Comparison of ENCODE assay signal across 17 cellular contexts in genomic region chr19:33224694-33225457, GRCh38. TPM values are rescaled to one million over a fixed set of nuclear protein-coding genes. Genes with fewer than 3 reads are reported as not detected.
DNase-seq lines count a peak whose midpoint lies in the region; ATAC-seq lines count a peak whose summit lies in the region.
"Had no signal": no experiment of that assay in that cellular context is flagged by ENCODE, and none has a peak within 500 bp of the region (broad histone marks: within the 10 kb centered on the region; RNA-seq: fewer than 3 reads in every experiment).

No MANE protein-coding gene starts in this region.

- H3K27me3 ChIP-seq in iPS-18a (ENCODE audit: control insufficient read depth, insufficient read depth, low read length) = peaks cover 49% of the 10 kb centered on the region

- peaks cover 37% of the 10 kb centered on the region for H3K27me3 Mint-ChIP-seq in activated naive CD4-positive, alpha-beta T cell treated with anti-CD3 and anti-CD28 coated beads, Interleukin-2, amount 50 U/mL, for 24 hours
- H3K27me3 Mint-ChIP-seq in activated naive CD4-positive, alpha-beta T cell treated with anti-CD3 and anti-CD28 coated beads, Interleukin-2, amount 10 ng/mL, durations not matched to agents 7 days and 5 days = peaks cover 70% of the 10 kb centered on the region
- peaks cover 54 to 71% of the 10 kb centered on the region in 2 donors for H3K27me3 Mint-ChIP-seq in T-cell

- no peak overlapping the region for H3K27ac ChIP-seq in iPS-18a (ENCODE audit: low read length)

- no peak overlapping the region for H3K9ac ChIP-seq in iPS-18a (ENCODE audit: low read length)

- H3K4me1 Mint-ChIP-seq in activated naive CD4-positive, alpha-beta T cell treated with anti-CD3 and anti-CD28 coated beads, Interleukin-2, amount 50 U/mL, for 24 hours = peaks cover 11% of the 10 kb centered on the region
- H3K4me1 Mint-ChIP-seq in activated naive CD4-positive, alpha-beta T cell treated with anti-CD3 and anti-CD28 coated beads, Interleukin-2, amount 10 ng/mL, durations not matched to agents 7 days and 5 days = peaks cover 5% of the 10 kb centered on the region
- peaks cover 10 to 14% (median 11%) of the 10 kb centered on the region in 3 donors for H3K4me1 Mint-ChIP-seq in T-cell

- CTCF ChIA-PET in activated naive CD4-positive, alpha-beta T cell treated with anti-CD3 and anti-CD28 coated beads, Interleukin-2, amount 10 ng/mL, durations not matched to agents 7 days and 5 days (lab: Charles Lee) = interaction anchor here (0.6 to 1.6 kb wide), 3 partner anchors 11 to 537 kb away, joined by 3 to 8 read pairs (median 4); no protein-coding TSS in a partner anchor
- CTCF ChIA-PET in T-cell (lab: Charles Lee) = interaction anchor here in 1 of 2 donors (0.7 to 1.7 kb wide), 2 partner anchors 11 to 133 kb away, joined by 3 to 8 read pairs; no protein-coding TSS in a partner anchor

- DNase-seq in activated naive CD4-positive, alpha-beta T cell treated with anti-CD3 and anti-CD28 coated beads, Interleukin-2, amount 10 ng/mL, durations not matched to agents 7 days and 5 days = no peak
- no peak for DNase-seq in T-cell
- no peak for DNase-seq in stimulated activated naive CD8-positive, alpha-beta T cell treated with anti-CD3 and anti-CD28 coated beads, Interleukin-15, Interleukin-2, amounts not matched to agents 100 U/mL and 50 U/mL, for 24 hours
- DNase-seq in GDM1 (lab: John Stamatoyannopoulos, UW) = no peak
- DNase-seq in medulla oblongata (ENCODE audit: extremely low spot score) = no peak
- DNase-seq: ACHN, activated gamma-delta T cell, COR-L47, islet precursor cell, NCI-H1436 treated with DMSO at 0.1 percent for 48 hours had no signal

- peaks cover 12% of the 10 kb centered on the region for H3K9me3 ChIP-seq in iPS-18a (ENCODE audit: control insufficient read depth, low read depth, low read length)

- peaks cover 6% of the 10 kb centered on the region for H3K4me1 ChIP-seq in iPS-18a (ENCODE audit: control insufficient read depth, low read depth, low read length)

- H3K36me3 ChIP-seq in iPS-18a (ENCODE audit: control insufficient read depth, low read depth, low read length) = no peaks in the 10 kb centered on the region

- ATAC-seq in T-cell (replicated peaks in 1 of 4) = no peak
- ATAC-seq in stimulated activated naive CD8-positive, alpha-beta T cell treated with anti-CD3 and anti-CD28 coated beads, Interleukin-15, Interleukin-2, amounts not matched to agents 100 U/mL and 50 U/mL, for 24 hours = peak; percentile 12
- ATAC-seq in GM19035 (IDR thresholded peaks at IDR 0.05; ENCODE audit: unreplicated experiment) = no peak

- peak overlapping the region; percentile 63 for H3K4me3 Mint-ChIP-seq in activated naive CD4-positive, alpha-beta T cell treated with anti-CD3 and anti-CD28 coated beads, Interleukin-2, amount 50 U/mL, for 24 hours
- H3K4me3 Mint-ChIP-seq in activated naive CD4-positive, alpha-beta T cell treated with anti-CD3 and anti-CD28 coated beads, Interleukin-2, amount 10 ng/mL, durations not matched to agents 7 days and 5 days = no peak overlapping the region
- peak overlapping the region; percentile 39 to 41 (median 39) for H3K4me3 Mint-ChIP-seq in T-cell

- no peak overlapping the region for H3K27ac Mint-ChIP-seq in activated naive CD4-positive, alpha-beta T cell treated with anti-CD3 and anti-CD28 coated beads, Interleukin-2, amount 50 U/mL, for 24 hours
- no peak overlapping the region for H3K27ac Mint-ChIP-seq in activated naive CD4-positive, alpha-beta T cell treated with anti-CD3 and anti-CD28 coated beads, Interleukin-2, amount 10 ng/mL, durations not matched to agents 7 days and 5 days
- H3K27ac Mint-ChIP-seq in T-cell = no peak overlapping the region

- peaks cover 13% of the 10 kb centered on the region for H3K9me3 Mint-ChIP-seq in activated naive CD4-positive, alpha-beta T cell treated with anti-CD3 and anti-CD28 coated beads, Interleukin-2, amount 50 U/mL, for 24 hours
- peaks cover 15% of the 10 kb centered on the region for H3K9me3 Mint-ChIP-seq in activated naive CD4-positive, alpha-beta T cell treated with anti-CD3 and anti-CD28 coated beads, Interleukin-2, amount 10 ng/mL, durations not matched to agents 7 days and 5 days
- H3K9me3 Mint-ChIP-seq in T-cell = peaks cover 13 to 14% (median 14%) of the 10 kb centered on the region in 3 donors

- POLR2A ChIA-PET in T-cell (lab: Charles Lee) = no interaction called here

- H3K4me3 ChIP-seq in iPS-18a (ENCODE audit: low read length) = peak overlapping the region; percentile 43

- peaks cover 11% of the 10 kb centered on the region for H3K36me3 Mint-ChIP-seq in activated naive CD4-positive, alpha-beta T cell treated with anti-CD3 and anti-CD28 coated beads, Interleukin-2, amount 50 U/mL, for 24 hours
- H3K36me3 Mint-ChIP-seq in activated naive CD4-positive, alpha-beta T cell treated with anti-CD3 and anti-CD28 coated beads, Interleukin-2, amount 10 ng/mL, durations not matched to agents 7 days and 5 days = peaks cover 7% of the 10 kb centered on the region
- H3K36me3 Mint-ChIP-seq in T-cell = peaks cover 12% of the 10 kb centered on the region

RNA-seq across cellular contexts. Expression of gene SLC7A10, which starts 0.8 kb away (rescaled TPM):
- not detected for total RNA-seq in T-cell
- total RNA-seq: activated CD8-positive, alpha-beta memory T cell treated with anti-CD3 and anti-CD28 coated beads for 36 hours; G401; mononuclear cell; NCI-H460 had no signal

RNA-seq across cellular contexts. Expression of gene LRP3, which starts 30.7 kb away (rescaled TPM):
- total RNA-seq in T-cell = under 1 TPM in 3 of 5 donors, not detected in 2; 0.13 to 0.55 (median 0.19) TPM
